In genomic region chr5:61991426-61991825, GRCh38 we compare ENCODE assay signal across 20 cellular contexts.
"Had no signal": no experiment of that assay in that cellular context is flagged by ENCODE, and none has a peak within 500 bp of the region (broad histone marks: within the 10 kb centered on the region; RNA-seq: fewer than 3 reads in every experiment).

No MANE protein-coding gene starts in this region.

- H3K27ac Mint-ChIP-seq: activated CD4-positive, alpha-beta T cell treated with anti-CD3 and anti-CD28 coated beads, Interleukin-2, amount 10 ng/mL, durations not matched to agents 7 days and 5 days; activated CD8-positive, alpha-beta memory T cell treated with anti-CD3 and anti-CD28 coated beads, Interleukin-2, amount 10 ng/mL, durations not matched to agents 7 days and 5 days; activated CD8-positive, alpha-beta T cell treated with anti-CD3 and anti-CD28 coated beads for 36 hours; activated naive CD4-positive, alpha-beta T cell treated with anti-CD3 and anti-CD28 coated beads, Interleukin-2, amount 10 ng/mL, durations not matched to agents 7 days and 5 days; natural killer cell treated with Interleukin-12 subunit alpha and Interleukin-12 subunit beta and Interleukin-15 and Interleukin-18, amount 100 ng/mL, for 72 hours; stimulated activated effector memory CD8-positive, alpha-beta T cell treated with anti-CD3 and anti-CD28 coated beads, Interleukin-12 subunit alpha, Interleukin-12 subunit beta, amount 100 ng/mL, for 72 hours; stimulated activated naive CD8-positive, alpha-beta T cell treated with anti-CD3 and anti-CD28 coated beads, Interleukin-15, amount 100 ng/mL, for 72 hours had no signal

- H3K27me3 Mint-ChIP-seq: activated CD4-positive, alpha-beta T cell treated with anti-CD3 and anti-CD28 coated beads, Interleukin-2, amount 10 ng/mL, durations not matched to agents 7 days and 5 days; activated CD8-positive, alpha-beta memory T cell treated with anti-CD3 and anti-CD28 coated beads, Interleukin-2, amount 10 ng/mL, durations not matched to agents 7 days and 5 days; activated naive CD4-positive, alpha-beta T cell treated with anti-CD3 and anti-CD28 coated beads, Interleukin-2, amount 10 ng/mL, durations not matched to agents 7 days and 5 days; central memory CD8-positive, alpha-beta T cell; natural killer cell treated with Interleukin-12 subunit alpha and Interleukin-12 subunit beta and Interleukin-15 and Interleukin-18, amount 100 ng/mL, for 72 hours; stimulated activated naive CD8-positive, alpha-beta T cell treated with anti-CD3 and anti-CD28 coated beads, Interleukin-15, amount 100 ng/mL, for 72 hours had no signal

- DNase-seq: activated CD4-positive, alpha-beta T cell treated with anti-CD3 and anti-CD28 coated beads, Interleukin-2, amount 10 ng/mL, durations not matched to agents 7 days and 5 days; activated CD8-positive, alpha-beta memory T cell treated with anti-CD3 and anti-CD28 coated beads, Interleukin-2, amount 10 ng/mL, durations not matched to agents 7 days and 5 days; activated CD8-positive, alpha-beta T cell treated with anti-CD3 and anti-CD28 coated beads for 36 hours; activated effector memory CD4-positive, alpha-beta T cell treated with anti-CD3 and anti-CD28 coated beads, Interleukin-2, amount 50 U/mL, for 16 hours; activated naive CD4-positive, alpha-beta T cell treated with anti-CD3 and anti-CD28 coated beads, Interleukin-2, amount 10 ng/mL, durations not matched to agents 7 days and 5 days; activated T-cell treated with anti-CD3 and anti-CD28 coated beads for 4 hours; dorsolateral prefrontal cortex; esophagus squamous epithelium; gastrocnemius medialis; head of caudate nucleus; hypothalamus; left ventricle myocardium superior; ovary; right cardiac atrium; stimulated activated CD4-positive, alpha-beta T cell treated with anti-CD3 and anti-CD28 coated beads, Interleukin-2, amount 100 ng/mL, for 24 hours; stimulated activated naive CD8-positive, alpha-beta T cell treated with anti-CD3 and anti-CD28 coated beads, Interleukin-15, amount 100 ng/mL, for 72 hours; tibial artery had no signal

- H3K36me3 Mint-ChIP-seq: activated CD8-positive, alpha-beta memory T cell treated with anti-CD3 and anti-CD28 coated beads, Interleukin-2, amount 10 ng/mL, durations not matched to agents 7 days and 5 days; activated naive CD4-positive, alpha-beta T cell treated with anti-CD3 and anti-CD28 coated beads, Interleukin-2, amount 10 ng/mL, durations not matched to agents 7 days and 5 days; natural killer cell treated with Interleukin-12 subunit alpha and Interleukin-12 subunit beta and Interleukin-15 and Interleukin-18, amount 100 ng/mL, for 72 hours; stimulated activated effector memory CD8-positive, alpha-beta T cell treated with anti-CD3 and anti-CD28 coated beads, Interleukin-12 subunit alpha, Interleukin-12 subunit beta, amount 100 ng/mL, for 72 hours had no signal

- H3K9me3 Mint-ChIP-seq: activated CD4-positive, alpha-beta T cell treated with anti-CD3 and anti-CD28 coated beads, Interleukin-2, amount 10 ng/mL, durations not matched to agents 7 days and 5 days; stimulated activated naive CD8-positive, alpha-beta T cell treated with anti-CD3 and anti-CD28 coated beads, Interleukin-15, amount 100 ng/mL, for 72 hours had no signal

- ATAC-seq: activated CD8-positive, alpha-beta memory T cell treated with anti-CD3 and anti-CD28 coated beads, Interleukin-2, amount 10 ng/mL, durations not matched to agents 7 days and 5 days; activated CD8-positive, alpha-beta T cell treated with anti-CD3 and anti-CD28 coated beads for 36 hours; gastrocnemius medialis; left ventricle myocardium superior; natural killer cell treated with Interleukin-12 subunit alpha and Interleukin-12 subunit beta and Interleukin-15 and Interleukin-18, amount 100 ng/mL, for 72 hours; right cardiac atrium; stimulated activated effector memory CD8-positive, alpha-beta T cell treated with anti-CD3 and anti-CD28 coated beads, Interleukin-12 subunit alpha, Interleukin-12 subunit beta, amount 100 ng/mL, for 72 hours; stimulated activated naive CD8-positive, alpha-beta T cell treated with anti-CD3 and anti-CD28 coated beads, Interleukin-15, amount 100 ng/mL, for 72 hours had no signal

- H3K4me3 Mint-ChIP-seq: activated CD4-positive, alpha-beta T cell treated with anti-CD3 and anti-CD28 coated beads, Interleukin-2, amount 10 ng/mL, durations not matched to agents 7 days and 5 days; activated CD8-positive, alpha-beta memory T cell treated with anti-CD3 and anti-CD28 coated beads, Interleukin-2, amount 10 ng/mL, durations not matched to agents 7 days and 5 days; activated CD8-positive, alpha-beta T cell treated with anti-CD3 and anti-CD28 coated beads for 36 hours; activated naive CD4-positive, alpha-beta T cell treated with anti-CD3 and anti-CD28 coated beads, Interleukin-2, amount 10 ng/mL, durations not matched to agents 7 days and 5 days; central memory CD8-positive, alpha-beta T cell; natural killer cell treated with Interleukin-12 subunit alpha and Interleukin-12 subunit beta and Interleukin-15 and Interleukin-18, amount 100 ng/mL, for 72 hours; stimulated activated effector memory CD8-positive, alpha-beta T cell treated with anti-CD3 and anti-CD28 coated beads, Interleukin-12 subunit alpha, Interleukin-12 subunit beta, amount 100 ng/mL, for 72 hours; stimulated activated naive CD8-positive, alpha-beta T cell treated with anti-CD3 and anti-CD28 coated beads, Interleukin-15, amount 100 ng/mL, for 72 hours had no signal

- H3K4me1 Mint-ChIP-seq: activated CD4-positive, alpha-beta T cell treated with anti-CD3 and anti-CD28 coated beads, Interleukin-2, amount 10 ng/mL, durations not matched to agents 7 days and 5 days; activated CD8-positive, alpha-beta memory T cell treated with anti-CD3 and anti-CD28 coated beads, Interleukin-2, amount 10 ng/mL, durations not matched to agents 7 days and 5 days; activated naive CD4-positive, alpha-beta T cell treated with anti-CD3 and anti-CD28 coated beads, Interleukin-2, amount 10 ng/mL, durations not matched to agents 7 days and 5 days; central memory CD8-positive, alpha-beta T cell; stimulated activated effector memory CD8-positive, alpha-beta T cell treated with anti-CD3 and anti-CD28 coated beads, Interleukin-12 subunit alpha, Interleukin-12 subunit beta, amount 100 ng/mL, for 72 hours; stimulated activated naive CD8-positive, alpha-beta T cell treated with anti-CD3 and anti-CD28 coated beads, Interleukin-15, amount 100 ng/mL, for 72 hours had no signal
